ENCODE assay signal across 1 cellular context in the genomic region with DNA sequence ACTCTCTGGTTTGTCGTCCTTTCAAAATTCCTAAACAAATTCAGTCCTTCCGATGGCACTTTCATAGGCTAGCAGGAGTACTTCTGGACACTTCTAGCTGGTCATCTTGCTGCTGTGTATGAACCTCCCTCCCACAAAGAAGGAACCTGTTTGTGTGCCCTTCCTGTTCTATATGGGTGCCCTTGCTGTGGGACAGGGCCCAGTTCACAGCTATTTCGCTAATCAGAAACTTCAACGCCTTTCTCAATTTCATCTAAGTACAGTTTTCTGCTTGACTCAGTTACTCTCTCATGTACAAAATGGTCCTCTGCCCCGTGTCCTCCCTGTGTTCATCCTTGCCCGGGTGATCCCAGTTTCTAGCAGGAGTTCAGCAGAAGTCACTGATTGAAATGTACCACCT.
TF ChIP-seq lines count a peak whose summit lies in the region.

No MANE protein-coding gene starts in this region.

TF ChIP-seq in GM12878, 131 proteins besides CTCF, POLR2A, EP300 and RAD21:
- TF ChIP-seq MYB (IDR thresholded peaks at IDR 0.05; ENCODE audit: borderline replicate concordance, low read depth, low read length) (no peak), SPI1 (IDR thresholded peaks at IDR 0.05; ENCODE audit: borderline replicate concordance, insufficient read depth, low read depth, low read length) (0 out of 2 replicates have a peak, but pooled peaks have one; percentile 8), POLR2AphosphoS5 (IDR thresholded peaks at IDR 0.05; ENCODE audit: low read length) (peak; percentile 61), POLR2AphosphoS2 (IDR thresholded peaks at IDR 0.05; ENCODE audit: low read depth, low read length) (peak; percentile 38; the same call in 1 of the 2 replicates), IKZF1 (conservative IDR thresholded peaks at IDR 0.05) (peak; percentile 37), STAT3 (IDR thresholded peaks at IDR 0.05; ENCODE audit: low read depth, low read length) (no peak), BACH1 (IDR thresholded peaks at IDR 0.05; ENCODE audit: borderline replicate concordance) (peak; percentile 44; the same call in 1 of the 2 replicates), KDM1A (IDR thresholded peaks at IDR 0.05; ENCODE audit: borderline replicate concordance) (no peak)
- TF ChIP-seq, protein P1, sequence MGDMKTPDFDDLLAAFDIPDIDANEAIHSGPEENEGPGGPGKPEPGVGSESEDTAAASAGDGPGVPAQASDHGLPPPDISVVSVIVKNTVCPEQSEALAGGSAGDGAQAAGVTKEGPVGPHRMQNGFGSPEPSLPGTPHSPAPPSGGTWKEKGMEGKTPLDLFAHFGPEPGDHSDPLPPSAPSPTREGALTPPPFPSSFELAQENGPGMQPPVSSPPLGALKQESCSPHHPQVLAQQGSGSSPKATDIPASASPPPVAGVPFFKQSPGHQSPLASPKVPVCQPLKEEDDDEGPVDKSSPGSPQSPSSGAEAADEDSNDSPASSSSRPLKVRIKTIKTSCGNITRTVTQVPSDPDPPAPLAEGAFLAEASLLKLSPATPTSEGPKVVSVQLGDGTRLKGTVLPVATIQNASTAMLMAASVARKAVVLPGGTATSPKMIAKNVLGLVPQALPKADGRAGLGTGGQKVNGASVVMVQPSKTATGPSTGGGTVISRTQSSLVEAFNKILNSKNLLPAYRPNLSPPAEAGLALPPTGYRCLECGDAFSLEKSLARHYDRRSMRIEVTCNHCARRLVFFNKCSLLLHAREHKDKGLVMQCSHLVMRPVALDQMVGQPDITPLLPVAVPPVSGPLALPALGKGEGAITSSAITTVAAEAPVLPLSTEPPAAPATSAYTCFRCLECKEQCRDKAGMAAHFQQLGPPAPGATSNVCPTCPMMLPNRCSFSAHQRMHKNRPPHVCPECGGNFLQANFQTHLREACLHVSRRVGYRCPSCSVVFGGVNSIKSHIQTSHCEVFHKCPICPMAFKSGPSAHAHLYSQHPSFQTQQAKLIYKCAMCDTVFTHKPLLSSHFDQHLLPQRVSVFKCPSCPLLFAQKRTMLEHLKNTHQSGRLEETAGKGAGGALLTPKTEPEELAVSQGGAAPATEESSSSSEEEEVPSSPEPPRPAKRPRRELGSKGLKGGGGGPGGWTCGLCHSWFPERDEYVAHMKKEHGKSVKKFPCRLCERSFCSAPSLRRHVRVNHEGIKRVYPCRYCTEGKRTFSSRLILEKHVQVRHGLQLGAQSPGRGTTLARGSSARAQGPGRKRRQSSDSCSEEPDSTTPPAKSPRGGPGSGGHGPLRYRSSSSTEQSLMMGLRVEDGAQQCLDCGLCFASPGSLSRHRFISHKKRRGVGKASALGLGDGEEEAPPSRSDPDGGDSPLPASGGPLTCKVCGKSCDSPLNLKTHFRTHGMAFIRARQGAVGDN (IDR thresholded peaks at IDR 0.05) = peak; percentile 67
- TF ChIP-seq, protein P2, sequence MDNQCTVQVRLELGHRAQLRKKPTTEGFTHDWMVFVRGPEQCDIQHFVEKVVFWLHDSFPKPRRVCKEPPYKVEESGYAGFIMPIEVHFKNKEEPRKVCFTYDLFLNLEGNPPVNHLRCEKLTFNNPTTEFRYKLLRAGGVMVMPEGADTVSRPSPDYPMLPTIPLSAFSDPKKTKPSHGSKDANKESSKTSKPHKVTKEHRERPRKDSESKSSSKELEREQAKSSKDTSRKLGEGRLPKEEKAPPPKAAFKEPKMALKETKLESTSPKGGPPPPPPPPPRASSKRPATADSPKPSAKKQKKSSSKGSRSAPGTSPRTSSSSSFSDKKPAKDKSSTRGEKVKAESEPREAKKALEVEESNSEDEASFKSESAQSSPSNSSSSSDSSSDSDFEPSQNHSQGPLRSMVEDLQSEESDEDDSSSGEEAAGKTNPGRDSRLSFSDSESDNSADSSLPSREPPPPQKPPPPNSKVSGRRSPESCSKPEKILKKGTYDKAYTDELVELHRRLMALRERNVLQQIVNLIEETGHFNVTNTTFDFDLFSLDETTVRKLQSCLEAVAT (IDR thresholded peaks at IDR 0.05) = peak; percentile 19; the same call in 1 of the 2 replicates
TF ChIP-seq in GM12878: peak in this region for 7.
